Comparison of ENCODE assay signal across 13 cellular contexts in genomic region chr15:66780172-66780972, GRCh38.
DNase-seq lines count a peak whose midpoint lies in the region; ATAC-seq, FAIRE-seq and TF ChIP-seq lines count a peak whose summit lies in the region.
"Had no signal": no experiment of that assay in that cellular context is flagged by ENCODE, and none has a peak within 500 bp of the region (broad histone marks: within the 10 kb centered on the region; RNA-seq: fewer than 3 reads in every experiment).

No MANE protein-coding gene starts in this region.

- peak overlapping the region; percentile 66 for H2BK5ac ChIP-seq in mesenchymal stem cell (ENCODE audit: low read depth, low read length, poor library complexity, severe bottlenecking)

- H4K8ac ChIP-seq in mesenchymal stem cell (ENCODE audit: low read length) = peak overlapping the region; percentile 33

- peak overlapping the region; percentile 8 for H2AK5ac ChIP-seq in mesenchymal stem cell (ENCODE audit: low read length, severe bottlenecking)

- H2AFZ ChIP-seq in ACC112 (ENCODE audit: low read length, unreplicated experiment) (no peak overlapping the region), mesenchymal stem cell (ENCODE audit: low read depth, low read length) (no peak overlapping the region)

- H3K9ac ChIP-seq in mesenchymal stem cell (ENCODE audit: low read length) = peak overlapping the region; percentile 56

- no peaks in the 10 kb centered on the region for H3K27me3 Mint-ChIP-seq in activated T-cell treated with anti-CD3 and anti-CD28 coated beads, Interleukin-2, amount 50 U/mL, for 24 hours
- H3K27me3 Mint-ChIP-seq: CD4-positive, alpha-beta T cell; stimulated activated naive CD8-positive, alpha-beta T cell treated with anti-CD3 and anti-CD28 coated beads, Interleukin-15, Interleukin-2, amounts not matched to agents 100 ng/mL and 50 ng/mL, for 24 hours had no signal

- no peaks in the 10 kb centered on the region for H3K36me3 ChIP-seq in ACC112 (ENCODE audit: insufficient read depth, low read length)
- H3K36me3 ChIP-seq in bronchial epithelial cell (ENCODE audit: control insufficient read depth, insufficient read depth, low read length) = no peaks in the 10 kb centered on the region
- H3K36me3 ChIP-seq in mesenchymal stem cell (ENCODE audit: control insufficient read depth in 1 of 2, insufficient read depth in 2 of 2, low read depth in 1 of 2, low read length in 2 of 2) = peaks cover 8 to 48% of the 10 kb centered on the region in 2 experiments

- no peak overlapping the region for H3K4me3 ChIP-seq in ACC112 (ENCODE audit: low read depth, low read length)
- H3K4me3 ChIP-seq in bronchial epithelial cell (ENCODE audit: low read depth, low read length) = no peak overlapping the region
- H3K4me3 ChIP-seq in mesenchymal stem cell (ENCODE audit: insufficient read depth in 1 of 2, low read depth in 1 of 2, low read length in 2 of 2) = no peak overlapping the region

- H3K9me3 Mint-ChIP-seq in activated T-cell treated with anti-CD3 and anti-CD28 coated beads, Interleukin-2, amount 50 U/mL, for 24 hours = no peaks in the 10 kb centered on the region
- H3K9me3 Mint-ChIP-seq: CD4-positive, alpha-beta T cell; stimulated activated naive CD8-positive, alpha-beta T cell treated with anti-CD3 and anti-CD28 coated beads, Interleukin-15, Interleukin-2, amounts not matched to agents 100 ng/mL and 50 ng/mL, for 24 hours had no signal

- peaks cover 10% of the 10 kb centered on the region for H3K79me1 ChIP-seq in mesenchymal stem cell (replicated peaks; ENCODE audit: low read length, poor library complexity, severe bottlenecking)

- H3K27me3 ChIP-seq in ACC112 (ENCODE audit: insufficient read depth, low read length) (no peaks in the 10 kb centered on the region), bronchial epithelial cell (ENCODE audit: control insufficient read depth, insufficient read depth, low read length) (peaks cover 2% of the 10 kb centered on the region), mesenchymal stem cell (ENCODE audit: control insufficient read depth in 1 of 2, insufficient read depth in 1 of 2, low read length in 2 of 2) (no peaks in the 10 kb centered on the region)

- H3K14ac ChIP-seq in mesenchymal stem cell (ENCODE audit: low read length in 2 of 2) = peak overlapping the region in 1 of 2 experiments; percentile 82

- H3K4ac ChIP-seq in mesenchymal stem cell (ENCODE audit: low read depth in 1 of 2, low read length in 2 of 2) = peak overlapping the region in 1 of 2 experiments; percentile 88

- no peaks in the 10 kb centered on the region for H3K4me1 Mint-ChIP-seq in activated T-cell treated with anti-CD3 and anti-CD28 coated beads, Interleukin-2, amount 50 U/mL, for 24 hours (ENCODE audit: low read depth)
- H3K4me1 Mint-ChIP-seq: T-helper 17 cell had no signal

- H3K4me3 Mint-ChIP-seq in activated T-cell treated with anti-CD3 and anti-CD28 coated beads, Interleukin-2, amount 50 U/mL, for 24 hours = no peak overlapping the region
- H3K4me3 Mint-ChIP-seq: CD4-positive, alpha-beta T cell; stimulated activated naive CD8-positive, alpha-beta T cell treated with anti-CD3 and anti-CD28 coated beads, Interleukin-15, Interleukin-2, amounts not matched to agents 100 ng/mL and 50 ng/mL, for 24 hours; T-helper 17 cell had no signal

- H2BK120ac ChIP-seq in mesenchymal stem cell (ENCODE audit: low read depth, low read length) = peak overlapping the region; percentile 22

- peak overlapping the region; percentile 78 to 81 for H3K18ac ChIP-seq in mesenchymal stem cell (ENCODE audit: low read depth in 1 of 2, low read length in 2 of 2)

- no peak overlapping the region for H3K23ac ChIP-seq in mesenchymal stem cell (ENCODE audit: low read length in 2 of 2)

- TF ChIP-seq CTCF in bronchial epithelial cell (IDR thresholded peaks at IDR 0.05; ENCODE audit: insufficient read depth, low read length, severe bottlenecking) = no peak

- DNase-seq in HTR-8/SVneo (ENCODE audit: insufficient read length, low spot score) = peak; percentile 80
- DNase-seq in bronchial epithelial cell (ENCODE audit: low read depth) = peak; percentile 75
- DNase-seq in mesenchymal stem cell = peak; percentile 84
- no peak for DNase-seq in mucosa of gallbladder (ENCODE audit: low spot score)
- no peak for DNase-seq in activated T-cell treated with anti-CD3 and anti-CD28 coated beads, Interleukin-2, amount 50 U/mL, for 24 hours
- no peak for DNase-seq in SKM-1 treated with dmso at 0.1 percent for 144 hours (lab: John Stamatoyannopoulos, UW; ENCODE audit: unreplicated experiment)
- DNase-seq: CD4-positive, alpha-beta T cell; NCI-H1436; retina; T-helper 17 cell had no signal

- 78% methylated on average over 20 of the region's 21 CpGs for WGBS in mesenchymal stem cell

- H2BK15ac ChIP-seq in mesenchymal stem cell (ENCODE audit: low read depth, poor library complexity, severe bottlenecking) = peak overlapping the region; percentile 62

- no peak for ATAC-seq in HG03571 (IDR thresholded peaks at IDR 0.05; ENCODE audit: unreplicated experiment)
- ATAC-seq: T-helper 17 cell had no signal

- H3K27ac Mint-ChIP-seq in activated T-cell treated with anti-CD3 and anti-CD28 coated beads, Interleukin-2, amount 50 U/mL, for 24 hours = no peak overlapping the region
- H3K27ac Mint-ChIP-seq: CD4-positive, alpha-beta T cell; stimulated activated naive CD8-positive, alpha-beta T cell treated with anti-CD3 and anti-CD28 coated beads, Interleukin-15, Interleukin-2, amounts not matched to agents 100 ng/mL and 50 ng/mL, for 24 hours; T-helper 17 cell had no signal

- H3K36me3 Mint-ChIP-seq in activated T-cell treated with anti-CD3 and anti-CD28 coated beads, Interleukin-2, amount 50 U/mL, for 24 hours (ENCODE audit: low read depth) = no peaks in the 10 kb centered on the region

- H3K9me3 ChIP-seq in mesenchymal stem cell (ENCODE audit: control insufficient read depth, low read length) = no peaks in the 10 kb centered on the region

- H3K79me2 ChIP-seq in ACC112 (ENCODE audit: control insufficient read depth, insufficient read depth, low read length, unreplicated experiment) = peaks cover 15% of the 10 kb centered on the region

- H2BK12ac ChIP-seq in mesenchymal stem cell (ENCODE audit: low read length in 2 of 2) = peak overlapping the region; percentile 63 to 80

- no peak overlapping the region for H3K4me2 ChIP-seq in mesenchymal stem cell (ENCODE audit: low read length, poor library complexity, severe bottlenecking)

- peak overlapping the region; percentile 95 for H4K91ac ChIP-seq in mesenchymal stem cell (ENCODE audit: low read length)

- H3K27ac ChIP-seq in ACC112 (ENCODE audit: low read depth, low read length) = peak overlapping the region; percentile 27; the same call in 1 of the 2 replicates
- H3K27ac ChIP-seq in mesenchymal stem cell (ENCODE audit: low read length, poor library complexity, severe bottlenecking) = peak overlapping the region; percentile 89

- FAIRE-seq in HTR-8/SVneo (lab: Jason Lieb, UNC) (peak; percentile 84), bronchial epithelial cell (lab: Jason Lieb, UNC) (peak; percentile 43)

- H3K4me1 ChIP-seq in ACC112 (ENCODE audit: control insufficient read depth, insufficient read depth, low read length, unreplicated experiment) = peaks cover 18% of the 10 kb centered on the region
- peaks cover 63% of the 10 kb centered on the region for H3K4me1 ChIP-seq in mesenchymal stem cell (ENCODE audit: control insufficient read depth, insufficient read depth, low read depth, low read length)

Comparison
In these comparisons a context has a peak if more than half of its experiments do, and no peak if none do; other contexts are left out.
1. DNase-seq: peak in HTR-8/SVneo (single experiment), bronchial epithelial cell (single experiment) and mesenchymal stem cell (single experiment); none in mucosa of gallbladder (single experiment), activated T-cell treated with anti-CD3 and anti-CD28 coated beads, Interleukin-2, amount 50 U/mL, for 24 hours (single experiment) and SKM-1 treated with dmso at 0.1 percent for 144 hours (single experiment).